8 cellular contexts compared by ENCODE assay signal in the genomic region with DNA sequence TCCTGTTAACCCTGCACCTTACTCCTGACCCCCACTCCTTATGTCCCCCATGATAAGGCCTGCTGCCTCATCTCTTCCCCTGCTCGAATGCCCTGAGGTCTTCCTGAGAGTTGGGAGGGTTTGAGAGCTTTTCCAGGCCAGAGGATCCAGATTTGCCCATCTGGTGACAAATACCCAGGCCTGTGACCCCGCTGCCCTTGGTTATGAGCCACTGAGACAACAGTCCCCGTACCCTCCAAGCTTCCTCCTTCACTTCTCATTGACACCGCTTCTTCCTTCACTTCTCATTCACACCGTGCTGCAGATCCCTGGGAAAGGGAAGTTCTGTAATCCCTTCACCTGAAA. TPM values are rescaled to one million over a fixed set of nuclear protein-coding genes. Genes with fewer than 3 reads are reported as not detected.
A peak's percentile ranks its signal among the peaks of the same experiment; 100 is the strongest.
DNase-seq lines count a peak whose midpoint lies in the region; ATAC-seq and TF ChIP-seq lines count a peak whose summit lies in the region.

No MANE protein-coding gene starts in this region.

- intact Hi-C loops in body of pancreas (cut with DNase I) (no loop called here), lower lobe of right lung (cut with DNase I) (no loop called here), transverse colon (cut with DNase I; ENCODE audit: low total_unique reads) (no loop called here)

- in situ Hi-C loops in transverse colon (cut with MboI; ENCODE audit: low pct_ligation_motif_present in 1 of 4, low pct_unique_long_range_greater_than_20kb in 1 of 4, low sequenced_read_pairs in 3 of 4), result no loop called here

- ATAC-seq in body of pancreas, result no peak
- no peak for ATAC-seq in lower lobe of right lung
- no peak for ATAC-seq in GM21717 (IDR thresholded peaks at IDR 0.05; ENCODE audit: unreplicated experiment)

- no peak for TF ChIP-seq EP300 in transverse colon (IDR thresholded peaks at IDR 0.05; ENCODE audit: low read depth)

- H3K4me1 ChIP-seq in body of pancreas, result peaks cover 40% of the 10 kb centered on the region
- peaks cover 50% of the 10 kb centered on the region for H3K4me1 ChIP-seq in lower lobe of right lung
- peaks cover 8 to 41% (median 18%) of the 10 kb centered on the region in 4 donors for H3K4me1 ChIP-seq in transverse colon

- no peak for DNase-seq in activated T-cell treated with anti-CD3 and anti-CD28 coated beads, Interleukin-2, amount 50 U/mL, for 24 hours
- no peak for DNase-seq in activated T-cell treated with anti-CD3 and anti-CD28 coated beads for 4 hours
- DNase-seq in body of pancreas, result no peak
- DNase-seq in lower lobe of right lung, result no peak
- no peak for DNase-seq in transverse colon
- no peak for DNase-seq in middle frontal gyrus (ENCODE audit: extremely low spot score, low spot score)
- no peak for DNase-seq in GM19238 (ENCODE audit: insufficient read length, low spot score)

- H3K4me3 ChIP-seq in body of pancreas, result peak overlapping the region; percentile 51 to 53
- peak overlapping the region; percentile 76 for H3K4me3 ChIP-seq in lower lobe of right lung
- peak overlapping the region; percentile 55 to 95 (median 65) for H3K4me3 ChIP-seq in transverse colon

- H3K4me1 Mint-ChIP-seq in activated T-cell treated with anti-CD3 and anti-CD28 coated beads, Interleukin-2, amount 50 U/mL, for 24 hours (ENCODE audit: low read depth), result peaks cover 49% of the 10 kb centered on the region

- peak overlapping the region; percentile 85 for H3K27ac Mint-ChIP-seq in activated T-cell treated with anti-CD3 and anti-CD28 coated beads, Interleukin-2, amount 50 U/mL, for 24 hours

- TF ChIP-seq POLR2A in body of pancreas (IDR thresholded peaks at IDR 0.05) (no peak), transverse colon (IDR thresholded peaks at IDR 0.05) (no peak)

- H3K36me3 Mint-ChIP-seq in activated T-cell treated with anti-CD3 and anti-CD28 coated beads, Interleukin-2, amount 50 U/mL, for 24 hours (ENCODE audit: low read depth), result peaks cover 2% of the 10 kb centered on the region

- no peaks in the 10 kb centered on the region for H3K9me3 Mint-ChIP-seq in activated T-cell treated with anti-CD3 and anti-CD28 coated beads, Interleukin-2, amount 50 U/mL, for 24 hours

- H3K36me3 ChIP-seq in body of pancreas (replicated peaks in 1 of 2; ENCODE audit: insufficient read depth in 1 of 2, low read depth in 2 of 2) (no peaks in the 10 kb centered on the region), lower lobe of right lung (no peaks in the 10 kb centered on the region), transverse colon (no peaks in the 10 kb centered on the region)

- H3K27ac ChIP-seq in body of pancreas, result peak overlapping the region; percentile 52 to 84 (median 78)
- H3K27ac ChIP-seq in lower lobe of right lung, result peak overlapping the region; percentile 80
- H3K27ac ChIP-seq in transverse colon, result peak overlapping the region; percentile 86 to 92 (median 88)

- H3K4me3 Mint-ChIP-seq in activated T-cell treated with anti-CD3 and anti-CD28 coated beads, Interleukin-2, amount 50 U/mL, for 24 hours, result peak overlapping the region; percentile 89

- no peak for TF ChIP-seq CTCF in body of pancreas (IDR thresholded peaks at IDR 0.05)
- no peak for TF ChIP-seq CTCF in lower lobe of right lung (IDR thresholded peaks at IDR 0.05)
- TF ChIP-seq CTCF in transverse colon (IDR thresholded peaks at IDR 0.05), result no peak

- no peaks in the 10 kb centered on the region for H3K27me3 ChIP-seq in body of pancreas
- H3K27me3 ChIP-seq in lower lobe of right lung (ENCODE audit: low read depth), result no peaks in the 10 kb centered on the region
- H3K27me3 ChIP-seq in transverse colon, result no peaks in the 10 kb centered on the region

- WGBS in body of pancreas, 2 donors, result 6 to 7% methylated on average over 5 of the region's 5 CpGs
- WGBS in transverse colon (ENCODE audit: low coverage in 1 of 2), 2 donors, result 13% methylated on average over 5 of the region's 5 CpGs; no CpG with 5 or more reads in 1 of the 2 donors

- no peaks in the 10 kb centered on the region for H3K9me3 ChIP-seq in body of pancreas
- no peaks in the 10 kb centered on the region for H3K9me3 ChIP-seq in lower lobe of right lung
- no peaks in the 10 kb centered on the region for H3K9me3 ChIP-seq in transverse colon

- no peaks in the 10 kb centered on the region for H3K27me3 Mint-ChIP-seq in activated T-cell treated with anti-CD3 and anti-CD28 coated beads, Interleukin-2, amount 50 U/mL, for 24 hours

RNA-seq across cellular contexts. Expression of a gene that starts 0.6 kb away (rescaled TPM):
- total RNA-seq in body of pancreas (10 to 100 TPM in 1 of 2 donors, 1 to 10 TPM in 1; 8.9 to 17.9 TPM), lower lobe of right lung (129 TPM), transverse colon (10 to 100 TPM in 2 of 4 donors, 1 to 10 TPM in 2; 5.6 to 19.5 (median 11.2) TPM)

RNA-seq across cellular contexts. Expression of a gene that starts 29.7 kb away (rescaled TPM):
- total RNA-seq in body of pancreas (10 to 100 TPM; 34.8 to 44.8 TPM), lower lobe of right lung (79.0 TPM), transverse colon (10 to 100 TPM; 37.7 to 89.2 (median 62.1) TPM)

RNA-seq across cellular contexts. Expression of a gene that starts 50.0 kb away (rescaled TPM):
- total RNA-seq in body of pancreas, result not detected
- total RNA-seq in lower lobe of right lung, result not detected
- not detected for total RNA-seq in transverse colon
